ENCODE assay signal across 9 cellular contexts in the genomic region with DNA sequence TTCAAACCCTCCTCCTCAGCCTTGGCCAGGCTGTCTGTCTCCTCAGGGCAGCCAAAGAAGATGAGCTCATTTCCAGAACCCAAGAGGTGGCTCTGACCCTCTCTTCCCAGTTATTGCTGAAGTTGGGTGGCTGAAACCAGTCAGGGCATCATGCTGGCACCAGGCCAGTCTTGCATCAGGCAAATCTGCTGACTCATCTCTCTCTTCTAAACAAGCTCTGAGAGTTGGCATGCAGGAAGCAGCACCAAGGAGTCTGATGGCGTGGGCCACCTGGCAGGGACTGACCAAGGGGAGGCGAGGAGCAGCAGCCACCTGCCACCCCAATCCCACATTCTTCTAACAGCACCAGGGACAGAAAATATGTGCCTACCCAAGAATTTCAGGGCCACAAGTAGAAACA.
DNase-seq lines count a peak whose midpoint lies in the region; ATAC-seq and TF ChIP-seq lines count a peak whose summit lies in the region.
"Had no signal": no experiment of that assay in that cellular context is flagged by ENCODE, and none has a peak within 500 bp of the region (broad histone marks: within the 10 kb centered on the region; RNA-seq: fewer than 3 reads in every experiment).

No MANE protein-coding gene starts in this region.

- no peaks in the 10 kb centered on the region for H3K79me2 ChIP-seq in parathyroid adenoma

- H3K4me2 ChIP-seq in parathyroid adenoma (ENCODE audit: low read length) = peak overlapping the region; percentile 67

- H3K9me3 ChIP-seq in parathyroid adenoma (ENCODE audit: control insufficient read depth, low read length) (no peaks in the 10 kb centered on the region), WERI-Rb-1 (ENCODE audit: severe bottlenecking) (no peaks in the 10 kb centered on the region)
- H3K9me3 ChIP-seq: gastrocnemius medialis had no signal

- H2AFZ ChIP-seq in parathyroid adenoma = no peak overlapping the region

- ATAC-seq in GM19328 (IDR thresholded peaks at IDR 0.05; ENCODE audit: unreplicated experiment) (no peak), HG03442 (IDR thresholded peaks at IDR 0.05; ENCODE audit: unreplicated experiment) (no peak)
- ATAC-seq: gastrocnemius medialis had no signal

- TF ChIP-seq CTCF in cardiac fibroblast (IDR thresholded peaks at IDR 0.05; ENCODE audit: low read depth, low read length) (no peak), parathyroid adenoma (IDR thresholded peaks at IDR 0.05) (no peak), WERI-Rb-1 (IDR thresholded peaks at IDR 0.05; ENCODE audit: low read depth, low read length) (no peak)

- DNase-seq in NCI-H1436 (lab: John Stamatoyannopoulos, UW) = peak; percentile 7
- no peak for DNase-seq in NCI-H1436 treated with DMSO at 0.1 percent for 48 hours (lab: John Stamatoyannopoulos, UW)
- DNase-seq in NCI-H2029 (lab: John Stamatoyannopoulos, UW) = peak; percentile 88
- peak; percentile 10 to 29 for DNase-seq in cardiac fibroblast (ENCODE audit: low read depth in 2 of 2)
- DNase-seq in WERI-Rb-1 = no peak

- H3K27me3 ChIP-seq in parathyroid adenoma (ENCODE audit: control insufficient read depth, insufficient read depth, low read length) (no peaks in the 10 kb centered on the region), WERI-Rb-1 (ENCODE audit: insufficient read depth, low read depth, severe bottlenecking) (no peaks in the 10 kb centered on the region)
- H3K27me3 ChIP-seq: gastrocnemius medialis had no signal

- H3K4me1 ChIP-seq in parathyroid adenoma = peaks cover 42% of the 10 kb centered on the region

- no peak overlapping the region for H3K9ac ChIP-seq in parathyroid adenoma

- no peaks in the 10 kb centered on the region for H3K36me3 ChIP-seq in parathyroid adenoma (ENCODE audit: control insufficient read depth, insufficient read depth, low read length)
- H3K36me3 ChIP-seq in WERI-Rb-1 = no peaks in the 10 kb centered on the region
- H3K36me3 ChIP-seq: gastrocnemius medialis had no signal

- H3K27ac ChIP-seq in parathyroid adenoma (peak overlapping the region; percentile 98), WERI-Rb-1 (no peak overlapping the region; the same call in 1 of the 2 replicates)
- H3K27ac ChIP-seq: gastrocnemius medialis had no signal

- H3K4me3 ChIP-seq in cardiac fibroblast (replicated peaks in 1 of 2; ENCODE audit: low read depth in 2 of 2, low read length in 2 of 2) (no peak overlapping the region), parathyroid adenoma (ENCODE audit: low read depth, low read length) (peak overlapping the region; percentile 33), WERI-Rb-1 (ENCODE audit: low read depth, low read length) (no peak overlapping the region)
- H3K4me3 ChIP-seq: gastrocnemius medialis had no signal

Comparison
In these comparisons a context has a peak if more than half of its experiments do, and no peak if none do; other contexts are left out.
1. DNase-seq: peak in NCI-H1436 (single experiment), NCI-H2029 (single experiment) and cardiac fibroblast (2 of 2); none in NCI-H1436 treated with DMSO at 0.1 percent for 48 hours (single experiment) and WERI-Rb-1 (single experiment).